Comparison of ENCODE assay signal across 28 cellular contexts in genomic region chr18:35533916-35534315, GRCh38.
"Had no signal": no experiment of that assay in that cellular context is flagged by ENCODE, and none has a peak within 500 bp of the region (broad histone marks: within the 10 kb centered on the region; RNA-seq: fewer than 3 reads in every experiment).

No MANE protein-coding gene starts in this region.

- H3K36me3 ChIP-seq: colonic mucosa, esophagus squamous epithelium, gastrocnemius medialis, heart right ventricle, left lung, lower lobe of right lung had no signal

- H3K27ac ChIP-seq: colonic mucosa, epithelial cell of prostate, esophagus squamous epithelium, gastrocnemius medialis, heart right ventricle, left lung, lower lobe of right lung had no signal

- H3K4me1 ChIP-seq: colonic mucosa, esophagus squamous epithelium, gastrocnemius medialis, heart right ventricle, left lung, lower lobe of right lung had no signal

- H3K27ac Mint-ChIP-seq: dendritic cell treated with granulocyte-macrophage colony-stimulating factor and Interleukin-4, amounts not matched to agents 40 ng/mL and 50 ng/mL, for 4 days; endodermal cell; mesothelial cell of epicardium; naive B cell had no signal

- H3K27me3 ChIP-seq: colonic mucosa, esophagus squamous epithelium, gastrocnemius medialis, heart right ventricle, left lung had no signal

- H3K4me1 Mint-ChIP-seq: endodermal cell, naive B cell had no signal

- ATAC-seq: effector memory CD8-positive, alpha-beta T cell; esophagus mucosa; gastrocnemius medialis; heart right ventricle; left cardiac atrium; left lung; left ventricle myocardium superior; lower lobe of right lung; mucosa of descending colon had no signal

- DNase-seq: colonic mucosa; cortex of kidney; effector CD8-positive, alpha-beta T cell; effector memory CD8-positive, alpha-beta T cell; endodermal cell; erythroblast; esophagus squamous epithelium; foreskin fibroblast; foreskin melanocyte; gastrocnemius medialis; glutamatergic neuron; head of caudate nucleus; heart right ventricle; hippocampal formation; left cardiac atrium; left lung; left ventricle myocardium superior; lower lobe of right lung; mesenchymal stem cell; mucosa of descending colon; naive B cell had no signal

- FAIRE-seq: endometrium, islet of Langerhans, keratinocyte had no signal

- H3K4me3 Mint-ChIP-seq: dendritic cell treated with granulocyte-macrophage colony-stimulating factor and Interleukin-4, amounts not matched to agents 40 ng/mL and 50 ng/mL, for 4 days; endodermal cell; mesothelial cell of epicardium had no signal

- H3K4me3 ChIP-seq: colonic mucosa, esophagus squamous epithelium, gastrocnemius medialis, heart right ventricle, left lung, lower lobe of right lung, mucosa of descending colon had no signal

- H3K9me3 ChIP-seq: colonic mucosa, esophagus squamous epithelium, gastrocnemius medialis, left lung, lower lobe of right lung had no signal
